15 cellular contexts compared by ENCODE assay signal in genomic region chr5:60379907-60380306, GRCh38.
"Had no signal": no experiment of that assay in that cellular context is flagged by ENCODE, and none has a peak within 500 bp of the region (broad histone marks: within the 10 kb centered on the region; RNA-seq: fewer than 3 reads in every experiment).

No MANE protein-coding gene starts in this region.

- H3K9me3 ChIP-seq: gastrocnemius medialis, heart left ventricle, left ventricle myocardium inferior, thyroid gland had no signal

- H3K4me3 ChIP-seq: gastrocnemius medialis, heart left ventricle, left ventricle myocardium inferior, thyroid gland had no signal

- DNase-seq: activated CD4-positive, alpha-beta T cell treated with anti-CD3 and anti-CD28 coated beads for 1 hour; activated CD8-positive, alpha-beta memory T cell treated with anti-CD3 and anti-CD28 coated beads for 24 hours; activated effector memory CD4-positive, alpha-beta T cell treated with anti-CD3 and anti-CD28 coated beads, Interleukin-2, amount 50 U/mL, for 16 hours; activated naive CD4-positive, alpha-beta T cell treated with anti-CD3 and anti-CD28 coated beads, Interleukin-2, amount 50 U/mL, for 16 hours; activated T-cell treated with anti-CD3 and anti-CD28 coated beads, Interleukin-2, amount 50 U/mL, for 72 hours; aorta; cortex of kidney; effector CD4-positive, alpha-beta T cell; gastrocnemius medialis; heart left ventricle; left ventricle myocardium inferior; mammary epithelial cell; stimulated activated naive CD4-positive, alpha-beta T cell; thyroid gland had no signal

- H3K27ac ChIP-seq: gastrocnemius medialis, heart left ventricle, left ventricle myocardium inferior, thyroid gland, VCaP had no signal

- ATAC-seq: activated T-cell treated with anti-CD3 and anti-CD28 coated beads, Interleukin-2, amount 50 U/mL, for 72 hours; gastrocnemius medialis; heart left ventricle had no signal

- H3K4me1 ChIP-seq: gastrocnemius medialis, heart left ventricle, left ventricle myocardium inferior had no signal

- H3K27me3 ChIP-seq: gastrocnemius medialis, heart left ventricle, thyroid gland had no signal

- H3K36me3 ChIP-seq: gastrocnemius medialis, heart left ventricle, left ventricle myocardium inferior, thyroid gland had no signal
